In the genomic region with DNA sequence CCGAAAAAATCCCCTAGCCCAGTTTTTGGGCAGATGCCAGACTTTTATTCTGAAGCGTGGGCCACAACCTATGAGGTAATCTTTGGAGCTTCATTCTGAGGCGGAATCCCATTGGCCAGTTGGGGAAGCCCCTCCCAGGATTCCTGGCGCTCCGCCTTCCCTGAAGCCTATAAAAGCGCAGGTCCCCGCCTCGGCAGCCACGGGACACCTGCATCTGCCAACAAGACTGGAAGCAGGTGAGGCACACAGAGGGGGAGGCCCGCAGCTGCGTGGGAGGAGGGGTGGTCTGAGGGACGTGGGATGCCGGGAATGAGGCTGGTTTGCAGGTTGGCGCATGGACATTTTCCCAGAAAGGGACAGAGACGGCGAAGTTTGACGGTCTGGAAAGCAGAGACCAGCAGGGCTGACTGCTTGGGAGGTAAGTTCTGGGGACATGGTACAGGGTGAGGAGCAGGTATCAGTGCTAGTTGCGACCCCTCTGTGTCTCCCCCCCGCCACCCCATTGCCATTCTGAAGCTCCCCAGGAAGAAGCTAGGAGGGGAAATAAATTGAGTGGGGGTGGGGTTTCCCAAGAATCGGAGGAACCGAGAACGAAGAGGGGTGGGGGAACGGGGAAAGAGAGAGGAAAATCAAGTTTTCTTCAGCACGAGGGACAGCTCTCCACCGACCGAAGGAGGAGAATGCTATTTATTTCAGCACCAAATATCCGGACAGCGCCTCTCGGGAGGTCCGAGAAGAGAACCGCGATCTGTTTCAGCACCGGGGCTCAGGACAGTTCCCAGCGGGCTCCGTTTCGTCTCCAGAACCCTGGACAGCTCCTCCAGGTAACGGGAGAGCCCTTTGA, we compare ENCODE assay signal across 8 cellular contexts. TPM values are rescaled to one million over a fixed set of nuclear protein-coding genes. Genes with fewer than 3 reads are reported as not detected.
DNase-seq lines count a peak whose midpoint lies in the region; ATAC-seq and TF ChIP-seq lines count a peak whose summit lies in the region.

No MANE protein-coding gene starts in this region.

- H3K27ac ChIP-seq in right atrium auricular region, result no peak overlapping the region
- H3K27ac ChIP-seq in uterus, result no peak overlapping the region

- H3K36me3 ChIP-seq in right atrium auricular region, result no peaks in the 10 kb centered on the region
- H3K36me3 ChIP-seq in uterus, result no peaks in the 10 kb centered on the region

- H3K4me3 ChIP-seq in right atrium auricular region (no peak overlapping the region), uterus (no peak overlapping the region)

- intact Hi-C loops in uterus (cut with DNase I; ENCODE audit: low total_unique reads), result no loop called here

- no peak for ATAC-seq in HG02938 (IDR thresholded peaks at IDR 0.05; ENCODE audit: unreplicated experiment)

- TF ChIP-seq POLR2A in uterus (IDR thresholded peaks at IDR 0.05), result no peak

- no peaks in the 10 kb centered on the region for H3K4me1 ChIP-seq in right atrium auricular region
- H3K4me1 ChIP-seq in uterus, result no peaks in the 10 kb centered on the region

- H3K27me3 ChIP-seq in right atrium auricular region (no peaks in the 10 kb centered on the region), uterus (no peaks in the 10 kb centered on the region)

- DNase-seq in ELF-1 (ENCODE audit: low read depth, low spot score) (peak; percentile 94), NCI-H1105 (lab: John Stamatoyannopoulos, UW) (peak; percentile 94), SW480 (ENCODE audit: low spot score) (peak; percentile 62), amygdala (lab: John Stamatoyannopoulos, UW) (peak in 51 of 56 donors; percentile 10 to 83 (median 55)), right atrium auricular region (ENCODE audit: low spot score) (peak; percentile 66), pulmonary artery endothelial cell (ENCODE audit: low read depth, low spot score) (peak; percentile 35), uterus (peak; percentile 83 to 87)

- no peaks in the 10 kb centered on the region for H3K9me3 ChIP-seq in right atrium auricular region
- H3K9me3 ChIP-seq in uterus, result no peaks in the 10 kb centered on the region

- TF ChIP-seq CTCF in right atrium auricular region (IDR thresholded peaks at IDR 0.05) (no peak), uterus (IDR thresholded peaks at IDR 0.05) (no peak)

RNA-seq across cellular contexts. Expression of gene FEM1A, which starts 22.4 kb away (rescaled TPM):
- total RNA-seq in right atrium auricular region, result 10 to 100 TPM; 30.5 to 51.3 TPM
- 19.2 and 22.0 TPM in 2 replicates for total RNA-seq in pulmonary artery endothelial cell
- 10 to 100 TPM in 3 of 4 donors, 1 to 10 TPM in 1; 9.4 to 12.4 (median 10.6) TPM for total RNA-seq in uterus

RNA-seq across cellular contexts. Expression of gene DPP9, which starts 45.5 kb away (rescaled TPM):
- total RNA-seq in right atrium auricular region (10 to 100 TPM; 36.2 to 50.4 TPM), pulmonary artery endothelial cell (24.5 and 48.0 TPM in 2 replicates), uterus (100 to 1,000 TPM in 1 of 4 donors, 10 to 100 TPM in 3; 17.8 to 194 (median 48.5) TPM)

Comparison
In these comparisons a context has a peak if more than half of its experiments do, and no peak if none do; other contexts are left out.
1. DNase-seq: peak in every context shown above with its lines; median percentile 94 in ELF-1; 94 in NCI-H1105; 85 in uterus; 66 in right atrium auricular region; 62 in SW480; 55 in amygdala; 35 in pulmonary artery endothelial cell.